ENCODE assay signal across 8 cellular contexts in the genomic region with DNA sequence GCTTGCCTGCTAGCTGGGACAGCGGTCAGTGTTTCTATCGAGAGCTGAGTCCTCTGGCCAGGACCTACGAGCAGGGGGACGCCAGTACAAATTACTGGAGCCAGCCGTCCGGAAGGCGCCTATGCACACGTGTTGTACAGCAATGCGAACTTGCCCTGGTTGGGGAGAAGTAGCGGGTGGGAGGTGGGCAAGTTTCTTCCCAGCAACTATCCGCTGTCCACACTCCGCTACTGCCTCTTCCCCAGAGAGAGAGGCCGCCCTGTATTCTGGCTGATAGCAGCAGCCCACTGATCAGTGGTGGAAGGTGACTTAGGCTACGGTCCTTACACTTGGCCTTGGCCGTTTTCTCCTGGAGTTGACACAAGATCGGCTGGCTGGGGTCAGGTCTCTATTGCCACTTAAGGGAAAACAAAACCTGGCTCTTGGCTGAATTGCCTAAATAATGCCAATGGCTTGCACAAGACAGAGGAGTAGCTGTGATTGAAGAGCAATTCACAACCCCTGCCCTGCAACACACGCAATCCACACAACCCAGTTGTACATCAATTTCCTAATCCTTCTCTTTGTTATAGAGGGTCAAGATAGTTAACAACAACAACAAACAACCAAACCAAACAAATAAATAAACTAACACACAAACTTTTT. TPM values are rescaled to one million over a fixed set of nuclear protein-coding genes. Genes with fewer than 3 reads are reported as not detected.
DNase-seq lines count a peak whose midpoint lies in the region; ATAC-seq, FAIRE-seq and TF ChIP-seq lines count a peak whose summit lies in the region.

No MANE protein-coding gene starts in this region.

- H3K4me3 Mint-ChIP-seq in activated CD4-positive, alpha-beta T cell treated with anti-CD3 and anti-CD28 coated beads, Interleukin-2, amount 10 ng/mL, durations not matched to agents 7 days and 5 days = peak overlapping the region; percentile 47
- H3K4me3 Mint-ChIP-seq in activated T-helper 1 cell treated with anti-CD3 and anti-CD28 coated beads, Interleukin-12 subunit alpha, Interleukin-12 subunit beta, Interleukin-2, Interleukin-4 antibody, amounts not matched to agents 30 ng/mL and 10 ng/mL and 1 ng/mL, durations not matched to agents 14 hours and 24 hours and 36 hours = peak overlapping the region; percentile 38

- H3K27ac ChIP-seq in kidney (ENCODE audit: low read depth in 2 of 2, low read length in 2 of 2) = no peak overlapping the region
- peak overlapping the region; percentile 66 for H3K27ac ChIP-seq in stomach smooth muscle (ENCODE audit: low read length)

- peaks cover 5% of the 10 kb centered on the region for H3K27me3 Mint-ChIP-seq in activated CD4-positive, alpha-beta T cell treated with anti-CD3 and anti-CD28 coated beads, Interleukin-2, amount 10 ng/mL, durations not matched to agents 7 days and 5 days
- H3K27me3 Mint-ChIP-seq in activated T-helper 1 cell treated with anti-CD3 and anti-CD28 coated beads, Interleukin-12 subunit alpha, Interleukin-12 subunit beta, Interleukin-2, Interleukin-4 antibody, amounts not matched to agents 30 ng/mL and 10 ng/mL and 1 ng/mL, durations not matched to agents 14 hours and 24 hours and 36 hours (ENCODE audit: insufficient read depth) = no peaks in the 10 kb centered on the region

- peak overlapping the region; percentile 39 to 58 for H3K4me3 ChIP-seq in kidney (ENCODE audit: low read length in 2 of 2)
- H3K4me3 ChIP-seq in stomach smooth muscle (ENCODE audit: low read length in 2 of 2) = peak overlapping the region in 1 of 2 donors; percentile 79

- ATAC-seq in GM18505 (IDR thresholded peaks at IDR 0.05; ENCODE audit: unreplicated experiment) (no peak), HG02763 (IDR thresholded peaks at IDR 0.05; ENCODE audit: unreplicated experiment) (no peak), HG03342 (IDR thresholded peaks at IDR 0.05; ENCODE audit: unreplicated experiment) (no peak)

- intact Hi-C loops in activated T-helper 1 cell treated with anti-CD3 and anti-CD28 coated beads, Interleukin-12 subunit alpha, Interleukin-12 subunit beta, Interleukin-2, Interleukin-4 antibody, amounts not matched to agents 30 ng/mL and 10 ng/mL and 1 ng/mL, durations not matched to agents 14 hours and 24 hours and 36 hours (cut with micrococcal nuclease) = no loop called here
- intact Hi-C loops in kidney (cut with DNase I) = no loop called here

- FAIRE-seq in kidney (lab: Jason Lieb, UNC) = no peak

- H3K36me3 Mint-ChIP-seq in activated CD4-positive, alpha-beta T cell treated with anti-CD3 and anti-CD28 coated beads, Interleukin-2, amount 10 ng/mL, durations not matched to agents 7 days and 5 days (ENCODE audit: low read depth) = no peaks in the 10 kb centered on the region
- H3K36me3 Mint-ChIP-seq in activated T-helper 1 cell treated with anti-CD3 and anti-CD28 coated beads, Interleukin-12 subunit alpha, Interleukin-12 subunit beta, Interleukin-2, Interleukin-4 antibody, amounts not matched to agents 30 ng/mL and 10 ng/mL and 1 ng/mL, durations not matched to agents 14 hours and 24 hours and 36 hours (ENCODE audit: low read depth) = no peaks in the 10 kb centered on the region

- H3K27ac Mint-ChIP-seq in activated CD4-positive, alpha-beta T cell treated with anti-CD3 and anti-CD28 coated beads, Interleukin-2, amount 10 ng/mL, durations not matched to agents 7 days and 5 days = no peak overlapping the region
- H3K27ac Mint-ChIP-seq in activated T-helper 1 cell treated with anti-CD3 and anti-CD28 coated beads, Interleukin-12 subunit alpha, Interleukin-12 subunit beta, Interleukin-2, Interleukin-4 antibody, amounts not matched to agents 30 ng/mL and 10 ng/mL and 1 ng/mL, durations not matched to agents 14 hours and 24 hours and 36 hours = no peak overlapping the region

- TF ChIP-seq CTCF in kidney (IDR thresholded peaks at IDR 0.05; ENCODE audit: borderline replicate concordance, extremely low read depth, insufficient read depth) = no peak

- H3K27me3 ChIP-seq in stomach smooth muscle (ENCODE audit: control insufficient read depth in 1 of 2, insufficient read depth in 2 of 2, low read length in 2 of 2) = no peaks in the 10 kb centered on the region

- H3K9me3 Mint-ChIP-seq in activated CD4-positive, alpha-beta T cell treated with anti-CD3 and anti-CD28 coated beads, Interleukin-2, amount 10 ng/mL, durations not matched to agents 7 days and 5 days = no peaks in the 10 kb centered on the region
- no peaks in the 10 kb centered on the region for H3K9me3 Mint-ChIP-seq in activated T-helper 1 cell treated with anti-CD3 and anti-CD28 coated beads, Interleukin-12 subunit alpha, Interleukin-12 subunit beta, Interleukin-2, Interleukin-4 antibody, amounts not matched to agents 30 ng/mL and 10 ng/mL and 1 ng/mL, durations not matched to agents 14 hours and 24 hours and 36 hours

- no peak for TF ChIP-seq POLR2A in GM18505 (IDR thresholded peaks at IDR 0.05; ENCODE audit: borderline replicate concordance, extremely low read depth, insufficient read depth, insufficient read length)

- POLR2A ChIA-PET in activated CD4-positive, alpha-beta T cell treated with anti-CD3 and anti-CD28 coated beads, Interleukin-2, amount 10 ng/mL, durations not matched to agents 7 days and 5 days (lab: Charles Lee) = interaction anchor here (0.6 to 1.3 kb wide), 4 partner anchors 9 to 118 kb away, joined by 3 to 4 read pairs (median 3); a partner anchor contains a TSS

- CTCF ChIA-PET in activated CD4-positive, alpha-beta T cell treated with anti-CD3 and anti-CD28 coated beads, Interleukin-2, amount 10 ng/mL, durations not matched to agents 7 days and 5 days (lab: Charles Lee) = interaction anchor here (0.7 to 4.2 kb wide), 19 partner anchors 9 to 179 kb away, joined by 3 to 88 read pairs (median 4); a partner anchor contains a TSS

- peaks cover 0 to 2% of the 10 kb centered on the region in 2 donors for H3K4me1 ChIP-seq in kidney (ENCODE audit: control insufficient read depth in 1 of 2, insufficient read depth in 1 of 2, low read depth in 1 of 2, low read length in 2 of 2)
- peaks cover 7% of the 10 kb centered on the region for H3K4me1 ChIP-seq in stomach smooth muscle (ENCODE audit: control insufficient read depth, insufficient read depth, low read length)

- no peaks in the 10 kb centered on the region for H3K36me3 ChIP-seq in kidney (ENCODE audit: control insufficient read depth in 1 of 2, insufficient read depth in 2 of 2, low read length in 2 of 2)
- H3K36me3 ChIP-seq in stomach smooth muscle (ENCODE audit: control insufficient read depth in 2 of 2, insufficient read depth in 2 of 2, low read length in 2 of 2) = no peaks in the 10 kb centered on the region

- peak overlapping the region in 1 of 2 donors; percentile 19 for H3K9ac ChIP-seq in kidney (ENCODE audit: low read length in 2 of 2)
- H3K9ac ChIP-seq in stomach smooth muscle (ENCODE audit: low read length in 2 of 2) = peak overlapping the region; percentile 68 to 75

- H3K9me3 ChIP-seq in kidney (ENCODE audit: control insufficient read depth in 1 of 2, low read length in 2 of 2) = no peaks in the 10 kb centered on the region
- no peaks in the 10 kb centered on the region for H3K9me3 ChIP-seq in stomach smooth muscle (ENCODE audit: control insufficient read depth in 2 of 2, low read length in 2 of 2)

- peaks cover 3% of the 10 kb centered on the region for H3K4me1 Mint-ChIP-seq in activated CD4-positive, alpha-beta T cell treated with anti-CD3 and anti-CD28 coated beads, Interleukin-2, amount 10 ng/mL, durations not matched to agents 7 days and 5 days
- H3K4me1 Mint-ChIP-seq in activated T-helper 1 cell treated with anti-CD3 and anti-CD28 coated beads, Interleukin-12 subunit alpha, Interleukin-12 subunit beta, Interleukin-2, Interleukin-4 antibody, amounts not matched to agents 30 ng/mL and 10 ng/mL and 1 ng/mL, durations not matched to agents 14 hours and 24 hours and 36 hours (ENCODE audit: low read depth) = peaks cover 11% of the 10 kb centered on the region

- DNase-seq in activated CD4-positive, alpha-beta T cell treated with anti-CD3 and anti-CD28 coated beads, Interleukin-2, amount 10 ng/mL, durations not matched to agents 7 days and 5 days = no peak
- DNase-seq in activated CD4-positive, alpha-beta T cell treated with anti-CD3 and anti-CD28 coated beads, Interleukin-2, amount 50 U/mL, for 4 hours = no peak
- no peak for DNase-seq in activated T-helper 1 cell treated with anti-CD3 and anti-CD28 coated beads, Interleukin-12 subunit alpha, Interleukin-12 subunit beta, Interleukin-2, Interleukin-4 antibody, amounts not matched to agents 30 ng/mL and 10 ng/mL and 1 ng/mL, durations not matched to agents 14 hours and 24 hours and 36 hours (ENCODE audit: low spot score)
- DNase-seq in kidney = no peak

RNA-seq across cellular contexts. Expression of a gene that starts 12.8 kb away (rescaled TPM):
- total RNA-seq in activated CD4-positive, alpha-beta T cell treated with anti-CD3 and anti-CD28 coated beads, Interleukin-2, amount 10 ng/mL, durations not matched to agents 7 days and 5 days = under 1 TPM; 0.30 to 0.46 TPM
- 25.7 and 26.4 TPM in 2 replicates for total RNA-seq in activated T-helper 1 cell treated with anti-CD3 and anti-CD28 coated beads, Interleukin-12 subunit alpha, Interleukin-12 subunit beta, Interleukin-2, Interleukin-4 antibody, amounts not matched to agents 30 ng/mL and 10 ng/mL and 1 ng/mL, durations not matched to agents 14 hours and 24 hours and 36 hours
- total RNA-seq in kidney = 0.50 TPM
- 0.47 TPM for polyA plus RNA-seq in kidney (ENCODE audit: insufficient read depth, low read depth, low replicate concordance)

Comparison
In these comparisons a context has a peak if more than half of its experiments do, and no peak if none do; other contexts are left out.
1. RNA of a gene that starts 12.8 kb away (total RNA-seq): 25.7 to 26.4 TPM in activated T-helper 1 cell treated with anti-CD3 and anti-CD28 coated beads, Interleukin-12 subunit alpha, Interleukin-12 subunit beta, Interleukin-2, Interleukin-4 antibody, amounts not matched to agents 30 ng/mL and 10 ng/mL and 1 ng/mL, durations not matched to agents 14 hours and 24 hours and 36 hours; 0.50 TPM in kidney (single experiment) and 0.30 to 0.46 TPM in activated CD4-positive, alpha-beta T cell treated with anti-CD3 and anti-CD28 coated beads, Interleukin-2, amount 10 ng/mL, durations not matched to agents 7 days and 5 days; every median in the first group is over 10 times any median in the second.